ENCODE assay signal across 11 cellular contexts in genomic region chr6:137488736-137489409, GRCh38. TPM values are rescaled to one million over a fixed set of nuclear protein-coding genes. Genes with fewer than 3 reads are reported as not detected.
DNase-seq lines count a peak whose midpoint lies in the region; ATAC-seq and TF ChIP-seq lines count a peak whose summit lies in the region.
"Had no signal": no experiment of that assay in that cellular context is flagged by ENCODE, and none has a peak within 500 bp of the region (broad histone marks: within the 10 kb centered on the region; RNA-seq: fewer than 3 reads in every experiment).

No MANE protein-coding gene starts in this region.

- H3K27me3 Mint-ChIP-seq in activated naive CD4-positive, alpha-beta T cell treated with anti-CD3 and anti-CD28 coated beads, Interleukin-2, amount 10 ng/mL, durations not matched to agents 7 days and 5 days = peaks cover 96% of the 10 kb centered on the region
- peaks cover 56% of the 10 kb centered on the region for H3K27me3 Mint-ChIP-seq in activated naive CD8-positive, alpha-beta T cell

- H3K36me3 ChIP-seq in stomach = no peaks in the 10 kb centered on the region

- TF ChIP-seq CTCF in stomach (IDR thresholded peaks at IDR 0.05) = no peak

- CTCF ChIA-PET in activated naive CD4-positive, alpha-beta T cell treated with anti-CD3 and anti-CD28 coated beads, Interleukin-2, amount 10 ng/mL, durations not matched to agents 7 days and 5 days (lab: Charles Lee) = interaction anchor here (0.6 to 1.5 kb wide), 4 partner anchors 12 to 102 kb away, joined by 3 to 12 read pairs (median 3); no protein-coding TSS in a partner anchor

- H3K27ac Mint-ChIP-seq in activated naive CD4-positive, alpha-beta T cell treated with anti-CD3 and anti-CD28 coated beads, Interleukin-2, amount 10 ng/mL, durations not matched to agents 7 days and 5 days = peak overlapping the region; percentile 31
- no peak overlapping the region for H3K27ac Mint-ChIP-seq in activated naive CD8-positive, alpha-beta T cell

- H3K27ac ChIP-seq in stomach = no peak overlapping the region

- intact Hi-C loops in stomach (cut with DNase I; ENCODE audit: low total_unique reads) = no loop called here

- WGBS in stomach, 5 donors = 4 to 10% (median 8%) methylated on average over 11 to 52 of the region's 52 CpGs

- no peaks in the 10 kb centered on the region for H3K9me3 Mint-ChIP-seq in activated naive CD4-positive, alpha-beta T cell treated with anti-CD3 and anti-CD28 coated beads, Interleukin-2, amount 10 ng/mL, durations not matched to agents 7 days and 5 days
- H3K9me3 Mint-ChIP-seq in activated naive CD8-positive, alpha-beta T cell (ENCODE audit: low read depth) = no peaks in the 10 kb centered on the region

- peaks cover 40 to 100% (median 74%) of the 10 kb centered on the region in 3 donors for H3K27me3 ChIP-seq in stomach

- peaks cover 20 to 42% (median 31%) of the 10 kb centered on the region in 4 donors for H3K4me1 ChIP-seq in stomach

- peaks cover 0 to 16% (median 0%) of the 10 kb centered on the region in 4 donors for H3K9me3 ChIP-seq in stomach

- DNase-seq in activated naive CD4-positive, alpha-beta T cell treated with anti-CD3 and anti-CD28 coated beads, Interleukin-2, amount 10 ng/mL, durations not matched to agents 7 days and 5 days = peak; percentile 25
- no peak for DNase-seq in activated naive CD4-positive, alpha-beta T cell treated with Interleukin-2 at 50 U/mL for 16 hours
- DNase-seq in islet precursor cell = peak; percentile 62
- DNase-seq in stomach = no peak
- DNase-seq: AML-193 had no signal

- peak overlapping the region; percentile 61 for H3K4me3 Mint-ChIP-seq in activated naive CD4-positive, alpha-beta T cell treated with anti-CD3 and anti-CD28 coated beads, Interleukin-2, amount 10 ng/mL, durations not matched to agents 7 days and 5 days
- H3K4me3 Mint-ChIP-seq in activated naive CD8-positive, alpha-beta T cell = peak overlapping the region; percentile 78

- H3K4me1 Mint-ChIP-seq in activated naive CD4-positive, alpha-beta T cell treated with anti-CD3 and anti-CD28 coated beads, Interleukin-2, amount 10 ng/mL, durations not matched to agents 7 days and 5 days = peaks cover 50% of the 10 kb centered on the region
- H3K4me1 Mint-ChIP-seq in activated naive CD8-positive, alpha-beta T cell (ENCODE audit: low read depth) = peaks cover 38% of the 10 kb centered on the region

- TF ChIP-seq POLR2A in stomach (IDR thresholded peaks at IDR 0.05) = no peak

- ATAC-seq in HG03460 (IDR thresholded peaks at IDR 0.05; ENCODE audit: unreplicated experiment) = no peak
- no peak for ATAC-seq in GM21825 (IDR thresholded peaks at IDR 0.05; ENCODE audit: unreplicated experiment)
- no peak for ATAC-seq in HG02852 (IDR thresholded peaks at IDR 0.05; ENCODE audit: unreplicated experiment)

- peak overlapping the region in 3 of 4 donors; percentile 2 to 33 (median 31) for H3K4me3 ChIP-seq in stomach

- TF ChIP-seq EP300 in stomach (IDR thresholded peaks at IDR 0.05) = no peak

- peaks cover 23% of the 10 kb centered on the region for H3K36me3 Mint-ChIP-seq in activated naive CD4-positive, alpha-beta T cell treated with anti-CD3 and anti-CD28 coated beads, Interleukin-2, amount 10 ng/mL, durations not matched to agents 7 days and 5 days
- peaks cover 2% of the 10 kb centered on the region for H3K36me3 Mint-ChIP-seq in activated naive CD8-positive, alpha-beta T cell

RNA-seq across cellular contexts. Expression of gene OLIG3, which starts 5.3 kb away (rescaled TPM):
- total RNA-seq in stomach = not detected
- polyA plus RNA-seq in stomach = not detected
- total RNA-seq: LHCN-M2, osteocyte had no signal

Comparison
In these comparisons a context has a peak if more than half of its experiments do, and no peak if none do; other contexts are left out.
1. DNase-seq: peak in activated naive CD4-positive, alpha-beta T cell treated with anti-CD3 and anti-CD28 coated beads, Interleukin-2, amount 10 ng/mL, durations not matched to agents 7 days and 5 days (single experiment) and islet precursor cell (single experiment); none in activated naive CD4-positive, alpha-beta T cell treated with Interleukin-2 at 50 U/mL for 16 hours (single experiment) and stomach (single experiment).